ENCODE assay signal across 2 cellular contexts in the genomic region with DNA sequence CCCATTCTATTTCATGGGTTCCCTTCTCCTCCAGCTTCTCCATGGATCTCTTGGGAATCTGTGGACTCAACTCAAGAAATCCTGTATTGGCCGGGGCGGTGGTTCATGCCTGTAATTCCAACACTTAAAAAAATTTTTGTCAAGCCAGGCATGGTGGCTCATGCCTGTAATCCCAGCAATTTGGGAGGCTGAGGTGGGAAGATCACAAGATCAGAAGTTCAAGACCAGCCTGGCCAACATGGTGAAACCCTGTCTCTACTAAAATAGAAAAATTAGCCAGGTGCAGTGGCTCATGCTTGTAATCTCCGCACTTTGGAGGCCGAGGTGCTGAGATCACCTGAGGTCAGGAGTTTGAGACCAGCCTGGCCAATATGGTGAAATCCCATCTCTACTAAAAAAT. TPM values are rescaled to one million over a fixed set of nuclear protein-coding genes. Genes with fewer than 3 reads are reported as not detected.
"Had no signal": no experiment of that assay in that cellular context is flagged by ENCODE, and none has a peak within 500 bp of the region (broad histone marks: within the 10 kb centered on the region; RNA-seq: fewer than 3 reads in every experiment).

No MANE protein-coding gene starts in this region.

RNA-seq across cellular contexts. Expression of gene RIBC2, which starts 34.1 kb away (rescaled TPM):
- total RNA-seq: GM12878 had no signal

RNA-seq across cellular contexts. Expression of gene SMC1B, which starts 34.2 kb away (rescaled TPM):
- total RNA-seq: G401, GM12878 had no signal
- polyA plus RNA-seq: GM12878 had no signal
